ENCODE assay signal across 24 cellular contexts in the genomic region with DNA sequence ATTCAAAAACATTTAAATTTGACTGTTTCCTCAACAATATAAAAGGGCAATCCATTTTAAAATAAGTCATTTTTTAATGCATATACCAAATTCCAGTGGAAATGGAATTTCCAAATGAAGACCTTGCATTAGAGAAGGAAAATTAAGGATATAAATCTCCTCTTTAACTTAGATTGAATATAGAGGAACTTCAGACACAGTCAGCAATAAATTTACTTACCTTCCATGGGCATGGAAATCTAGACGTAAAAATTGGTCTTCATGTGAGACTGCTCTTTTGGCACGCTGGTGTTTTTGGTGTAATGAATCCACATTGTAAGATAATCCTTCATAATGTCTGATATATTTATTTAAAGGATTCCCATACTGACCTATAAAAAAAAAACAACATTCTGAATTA.
"Had no signal": no experiment of that assay in that cellular context is flagged by ENCODE, and none has a peak within 500 bp of the region (broad histone marks: within the 10 kb centered on the region; RNA-seq: fewer than 3 reads in every experiment).

No MANE protein-coding gene starts in this region.

- H2AFZ ChIP-seq: hepatocyte had no signal

- H3K36me3 ChIP-seq: ovary, uterus had no signal

- H3K27ac Mint-ChIP-seq: natural killer cell treated with Interleukin-12 subunit alpha and Interleukin-12 subunit beta and Interleukin-15 and Interleukin-18, amount 100 ng/mL, for 72 hours; progenitor cell of endocrine pancreas; stimulated activated naive B cell treated with anti-CD40 and anti-IgM and Interleukin-4, amounts not matched to agents 10 μg/mL and 1 μg/mL and 100 μg/mL, for 72 hours; stimulated activated naive CD8-positive, alpha-beta T cell treated with anti-CD3 and anti-CD28 coated beads, Interleukin-15, Interleukin-2, amounts not matched to agents 100 ng/mL and 50 ng/mL, for 24 hours; type B pancreatic cell had no signal

- ATAC-seq: mucosa of descending colon; naive thymus-derived CD4-positive, alpha-beta T cell; natural killer cell treated with Interleukin-12 subunit alpha and Interleukin-12 subunit beta and Interleukin-15 and Interleukin-18, amount 100 ng/mL, for 72 hours; sciatic nerve; stimulated activated naive B cell treated with anti-CD40 and anti-IgM and Interleukin-4, amounts not matched to agents 10 μg/mL and 1 μg/mL and 100 μg/mL, for 72 hours had no signal

- H3K4me1 ChIP-seq: uterus had no signal

- H3K4me3 ChIP-seq: hepatocyte, left ventricle myocardium inferior, lung, mucosa of descending colon, ovary, right atrium auricular region, skin epidermis, suprapubic skin, thoracic aorta, tibial nerve, uterus had no signal

- H3K27ac ChIP-seq: hepatocyte, left ventricle myocardium inferior, ovary, right atrium auricular region, skin epidermis, suprapubic skin, thoracic aorta, tibial nerve, uterus had no signal

- H3K4me3 Mint-ChIP-seq: naive thymus-derived CD4-positive, alpha-beta T cell; natural killer cell treated with Interleukin-12 subunit alpha and Interleukin-12 subunit beta and Interleukin-15 and Interleukin-18, amount 100 ng/mL, for 72 hours; stimulated activated naive B cell treated with anti-CD40 and anti-IgM and Interleukin-4, amounts not matched to agents 10 μg/mL and 1 μg/mL and 100 μg/mL, for 72 hours; stimulated activated naive CD8-positive, alpha-beta T cell treated with anti-CD3 and anti-CD28 coated beads, Interleukin-15, Interleukin-2, amounts not matched to agents 100 ng/mL and 50 ng/mL, for 24 hours; type B pancreatic cell had no signal

- H3K27me3 Mint-ChIP-seq: naive thymus-derived CD4-positive, alpha-beta T cell; natural killer cell treated with Interleukin-12 subunit alpha and Interleukin-12 subunit beta and Interleukin-15 and Interleukin-18, amount 100 ng/mL, for 72 hours; progenitor cell of endocrine pancreas; stimulated activated naive B cell treated with anti-CD40 and anti-IgM and Interleukin-4, amounts not matched to agents 10 μg/mL and 1 μg/mL and 100 μg/mL, for 72 hours; stimulated activated naive CD8-positive, alpha-beta T cell treated with anti-CD3 and anti-CD28 coated beads, Interleukin-15, Interleukin-2, amounts not matched to agents 100 ng/mL and 50 ng/mL, for 24 hours; type B pancreatic cell had no signal

- DNase-seq: islet precursor cell; left ventricle myocardium inferior; midbrain; mucosa of descending colon; naive thymus-derived CD4-positive, alpha-beta T cell; ovary; stimulated activated CD4-positive, alpha-beta T cell treated with anti-CD3 and anti-CD28 coated beads, Interleukin-12 subunit alpha, Interleukin-12 subunit beta, amount 100 ng/mL, for 4 hours; stimulated activated CD4-positive, alpha-beta T cell treated with anti-CD3 and anti-CD28 coated beads, Interleukin-15, amount 100 ng/mL, for 24 hours; stimulated activated CD4-positive, alpha-beta T cell treated with anti-CD3 and anti-CD28 coated beads, Interleukin-2, amount 100 ng/mL, for 24 hours; stimulated activated CD4-positive, alpha-beta T cell treated with anti-CD3 and anti-CD28 coated beads, Interleukin-4, amount 100 ng/mL, for 1 hour; stimulated activated naive B cell treated with anti-CD40 and anti-IgM and Interleukin-4, amounts not matched to agents 10 μg/mL and 1 μg/mL and 100 μg/mL, for 72 hours; uterus had no signal

- H3K9me3 ChIP-seq: left ventricle myocardium inferior, mucosa of descending colon, ovary, right atrium auricular region, suprapubic skin, thoracic aorta, uterus had no signal

- H3K9me3 Mint-ChIP-seq: naive thymus-derived CD4-positive, alpha-beta T cell; natural killer cell treated with Interleukin-12 subunit alpha and Interleukin-12 subunit beta and Interleukin-15 and Interleukin-18, amount 100 ng/mL, for 72 hours; stimulated activated naive B cell treated with anti-CD40 and anti-IgM and Interleukin-4, amounts not matched to agents 10 μg/mL and 1 μg/mL and 100 μg/mL, for 72 hours; stimulated activated naive CD8-positive, alpha-beta T cell treated with anti-CD3 and anti-CD28 coated beads, Interleukin-15, Interleukin-2, amounts not matched to agents 100 ng/mL and 50 ng/mL, for 24 hours; type B pancreatic cell had no signal

- H3K27me3 ChIP-seq: hepatocyte, ovary, right atrium auricular region, suprapubic skin, tibial nerve, uterus had no signal

- H3K4me2 ChIP-seq: hepatocyte had no signal
